ENCODE assay signal across 24 cellular contexts in genomic region chr10:23342213-23342884, GRCh38. TPM values are rescaled to one million over a fixed set of nuclear protein-coding genes. Genes with fewer than 3 reads are reported as not detected.
A peak's percentile ranks its signal among the peaks of the same experiment; 100 is the strongest.
DNase-seq lines count a peak whose midpoint lies in the region; ATAC-seq and TF ChIP-seq lines count a peak whose summit lies in the region.
"Had no signal": no experiment of that assay in that cellular context is flagged by ENCODE, and none has a peak within 500 bp of the region (broad histone marks: within the 10 kb centered on the region; RNA-seq: fewer than 3 reads in every experiment).

No MANE protein-coding gene starts in this region.

- no peak overlapping the region for H2BK120ac ChIP-seq in neuronal stem cell (ENCODE audit: low read depth, low read length)

- H2BK5ac ChIP-seq in neuronal stem cell (ENCODE audit: low read length) = no peak overlapping the region

- H4K8ac ChIP-seq in neuronal stem cell (ENCODE audit: low read depth, low read length) = no peak overlapping the region

- TF ChIP-seq EP300 in esophagus muscularis mucosa (IDR thresholded peaks at IDR 0.05) = no peak

- H3K23ac ChIP-seq in neuronal stem cell (ENCODE audit: low read depth, low read length, poor library complexity) = no peak overlapping the region

- H3K4me1 Mint-ChIP-seq in activated naive CD8-positive, alpha-beta T cell (ENCODE audit: low read depth) = peaks cover 54% of the 10 kb centered on the region
- H3K4me1 Mint-ChIP-seq in activated naive CD8-positive, alpha-beta T cell treated with anti-CD3 and anti-CD28 coated beads for 36 hours = peaks cover 38% of the 10 kb centered on the region

- peak overlapping the region; percentile 43 for H3K27ac Mint-ChIP-seq in activated naive CD8-positive, alpha-beta T cell
- no peak overlapping the region for H3K27ac Mint-ChIP-seq in activated naive CD8-positive, alpha-beta T cell treated with anti-CD3 and anti-CD28 coated beads for 36 hours

- TF ChIP-seq POLR2A in esophagus muscularis mucosa (IDR thresholded peaks at IDR 0.05; ENCODE audit: low read depth) = no peak

- H3K4me1 ChIP-seq in esophagus muscularis mucosa = peaks cover 9 to 37% (median 34%) of the 10 kb centered on the region in 4 donors
- peaks cover 7 to 19% of the 10 kb centered on the region in 2 donors for H3K4me1 ChIP-seq in neuronal stem cell (ENCODE audit: control insufficient read depth in 2 of 2, insufficient read depth in 1 of 2, low read depth in 1 of 2, low read length in 2 of 2)
- H3K4me1 ChIP-seq in tibial artery = peaks cover 0 to 15% (median 7%) of the 10 kb centered on the region in 4 donors
- H3K4me1 ChIP-seq: colonic mucosa had no signal

- ATAC-seq in HG03520 (IDR thresholded peaks at IDR 0.05; ENCODE audit: unreplicated experiment) = no peak
- ATAC-seq: HepG2, sciatic nerve had no signal

- no peak overlapping the region for H3K4ac ChIP-seq in neuronal stem cell (ENCODE audit: low read length)

- H3K9me3 ChIP-seq in esophagus muscularis mucosa (no peaks in the 10 kb centered on the region), neuronal stem cell (replicated peaks in 1 of 2; ENCODE audit: control insufficient read depth in 2 of 2, insufficient read depth in 1 of 2, low read depth in 1 of 2, low read length in 2 of 2) (no peaks in the 10 kb centered on the region), tibial artery (no peaks in the 10 kb centered on the region)
- H3K9me3 ChIP-seq: colonic mucosa, ovary, SK-N-SH, suprapubic skin had no signal

- H4K91ac ChIP-seq in neuronal stem cell (ENCODE audit: low read depth, low read length, poor library complexity) = no peak overlapping the region

- H3K9ac ChIP-seq in neuronal stem cell (ENCODE audit: low read depth, low read length, poor library complexity) = no peak overlapping the region

- no peak overlapping the region for H3K4me2 ChIP-seq in neuronal stem cell (ENCODE audit: insufficient read depth, low read length, poor library complexity, severe bottlenecking)

- H3K27me3 ChIP-seq in esophagus muscularis mucosa (peaks cover 0 to 25% (median 0%) of the 10 kb centered on the region in 4 donors), neuronal stem cell (ENCODE audit: control insufficient read depth in 3 of 3, insufficient read depth in 3 of 3, low read depth in 1 of 3, low read length in 3 of 3) (no peaks in the 10 kb centered on the region), tibial artery (peaks cover 0 to 30% of the 10 kb centered on the region in 2 donors)
- H3K27me3 ChIP-seq: colonic mucosa, ovary had no signal

- H3K14ac ChIP-seq in neuronal stem cell (ENCODE audit: low read length) = no peak overlapping the region

- H3K27me3 Mint-ChIP-seq in activated naive CD8-positive, alpha-beta T cell = no peaks in the 10 kb centered on the region
- no peaks in the 10 kb centered on the region for H3K27me3 Mint-ChIP-seq in activated naive CD8-positive, alpha-beta T cell treated with anti-CD3 and anti-CD28 coated beads for 36 hours

- no peak overlapping the region for H2AK5ac ChIP-seq in neuronal stem cell (ENCODE audit: low read depth, low read length)

- H3K79me1 ChIP-seq in neuronal stem cell (ENCODE audit: low read depth, low read length) = no peaks in the 10 kb centered on the region

- H3K4me3 ChIP-seq in esophagus muscularis mucosa (no peak overlapping the region), neuronal stem cell (ENCODE audit: low read length in 2 of 2) (no peak overlapping the region), tibial artery (no peak overlapping the region)
- H3K4me3 ChIP-seq: colonic mucosa, ovary, suprapubic skin had no signal

- no peak overlapping the region for H2AFZ ChIP-seq in neuronal stem cell (ENCODE audit: low read length)

- 92% methylated on average over 11 of the region's 11 CpGs for WGBS in esophagus muscularis mucosa
- WGBS in neuronal stem cell (ENCODE audit: extremely low coverage in 2 of 2, insufficient read length in 2 of 2, insufficient replicate concordance in 1 of 2), 2 donors = 100% methylated on average over 1 of the region's 11 CpGs

- TF ChIP-seq CTCF in esophagus muscularis mucosa (IDR thresholded peaks at IDR 0.05) (no peak), tibial artery (IDR thresholded peaks at IDR 0.05) (no peak)

- H2BK15ac ChIP-seq in neuronal stem cell (ENCODE audit: low read length) = peak overlapping the region; percentile 84

- H3K27ac ChIP-seq in esophagus muscularis mucosa (replicated peaks in 1 of 4) = no peak overlapping the region
- no peak overlapping the region for H3K27ac ChIP-seq in neuronal stem cell (replicated peaks; ENCODE audit: low read length)
- H3K27ac ChIP-seq in tibial artery = no peak overlapping the region
- H3K27ac ChIP-seq: colonic mucosa, ovary, suprapubic skin had no signal

- intact Hi-C loops in esophagus muscularis mucosa (cut with DNase I) (no loop called here), tibial artery (cut with DNase I; ENCODE audit: low total_unique reads) (no loop called here)

- no peak overlapping the region for H3K18ac ChIP-seq in neuronal stem cell (ENCODE audit: low read length)

- H3K36me3 ChIP-seq in esophagus muscularis mucosa (no peaks in the 10 kb centered on the region), neuronal stem cell (replicated peaks in 1 of 2; ENCODE audit: control insufficient read depth in 2 of 2, insufficient read depth in 2 of 2, low read length in 2 of 2) (no peaks in the 10 kb centered on the region), tibial artery (no peaks in the 10 kb centered on the region)
- H3K36me3 ChIP-seq: colonic mucosa, ovary, suprapubic skin had no signal

- no peaks in the 10 kb centered on the region for H3K36me3 Mint-ChIP-seq in activated naive CD8-positive, alpha-beta T cell
- H3K36me3 Mint-ChIP-seq in activated naive CD8-positive, alpha-beta T cell treated with anti-CD3 and anti-CD28 coated beads for 36 hours = no peaks in the 10 kb centered on the region

- H3K9me3 Mint-ChIP-seq in activated naive CD8-positive, alpha-beta T cell (ENCODE audit: low read depth) = no peaks in the 10 kb centered on the region
- no peaks in the 10 kb centered on the region for H3K9me3 Mint-ChIP-seq in activated naive CD8-positive, alpha-beta T cell treated with anti-CD3 and anti-CD28 coated beads for 36 hours

- DNase-seq in activated naive CD8-positive, alpha-beta T cell treated with anti-CD3 and anti-CD28 coated beads for 36 hours = no peak
- DNase-seq in T follicular helper cell (ENCODE audit: low read depth) (peak; percentile 3), esophagus muscularis mucosa (ENCODE audit: extremely low spot score) (peak; percentile 84), neuronal stem cell (ENCODE audit: low spot score) (no peak), tibial artery (no peak), occipital lobe (lab: John Stamatoyannopoulos, UW) (no peak)
- DNase-seq: activated CD4-positive, CD25-positive, alpha-beta regulatory T cell; activated CD8-positive, alpha-beta memory T cell treated with anti-CD3 and anti-CD28 coated beads for 24 hours; activated gamma-delta T cell; colonic mucosa; GDM1; glutamatergic neuron; NCI-H1105 treated with DMSO at 0.1 percent for 48 hours; NCI-H2081; ovary; SK-N-SH; stimulated activated CD4-positive, alpha-beta T cell treated with anti-CD3 and anti-CD28 coated beads, Interleukin-15, amount 100 ng/mL, for 24 hours; T1000 had no signal

- no peak overlapping the region for H3K4me3 Mint-ChIP-seq in activated naive CD8-positive, alpha-beta T cell
- no peak overlapping the region for H3K4me3 Mint-ChIP-seq in activated naive CD8-positive, alpha-beta T cell treated with anti-CD3 and anti-CD28 coated beads for 36 hours

- no peak overlapping the region for H2BK12ac ChIP-seq in neuronal stem cell (ENCODE audit: low read length)

RNA-seq across cellular contexts. Expression of gene C10orf67, which starts 2.2 kb away (rescaled TPM):
- under 1 TPM; 0.45 to 0.60 TPM for total RNA-seq in activated naive CD8-positive, alpha-beta T cell treated with anti-CD3 and anti-CD28 coated beads for 36 hours
- not detected for total RNA-seq in esophagus muscularis mucosa
- polyA plus RNA-seq in neuronal stem cell (2013, experiment 1 of 2) = 0.24 TPM
- polyA plus RNA-seq in neuronal stem cell (2013, experiment 2 of 2) = 0.14 TPM
- 0.16 TPM for total RNA-seq in occipital lobe
- total RNA-seq: colonic mucosa, HepG2, NCI-H460 had no signal
- polyA plus RNA-seq: HepG2 had no signal

Comparison
In these comparisons a context has a peak if more than half of its experiments do, and no peak if none do; other contexts are left out.
1. DNase-seq: peak in T follicular helper cell (single experiment) and esophagus muscularis mucosa (single experiment); none in activated naive CD8-positive, alpha-beta T cell treated with anti-CD3 and anti-CD28 coated beads for 36 hours (single experiment), neuronal stem cell (single experiment), tibial artery (0 of 2) and occipital lobe (single experiment).